Comparison of ENCODE assay signal across 14 cellular contexts in genomic region chr5:167827766-167828165, GRCh38.
DNase-seq lines count a peak whose midpoint lies in the region; ATAC-seq and TF ChIP-seq lines count a peak whose summit lies in the region.
"Had no signal": no experiment of that assay in that cellular context is flagged by ENCODE, and none has a peak within 500 bp of the region (broad histone marks: within the 10 kb centered on the region; RNA-seq: fewer than 3 reads in every experiment).

No MANE protein-coding gene starts in this region.

- CTCF ChIA-PET in HEK293 (lab: Yijun Ruan, JAX) = no interaction called here
- CTCF ChIA-PET in RWPE1 (lab: Yijun Ruan, JAX) = no interaction called here

- H3K4me1 ChIP-seq in HEK293 (ENCODE audit: control insufficient read depth, insufficient read depth, low read length) (no peaks in the 10 kb centered on the region), endodermal cell (ENCODE audit: control insufficient read depth, insufficient read depth, low read length) (no peaks in the 10 kb centered on the region), left ventricle myocardium inferior (no peaks in the 10 kb centered on the region)
- H3K4me1 ChIP-seq: BE2C had no signal

- H3K4me1 Mint-ChIP-seq in endodermal cell = peaks cover 21% of the 10 kb centered on the region
- no peaks in the 10 kb centered on the region for H3K4me1 Mint-ChIP-seq in natural killer cell
- H3K4me1 Mint-ChIP-seq: CD4-positive, alpha-beta memory T cell had no signal

- ATAC-seq in sciatic nerve (peak; percentile 33), natural killer cell (no peak), GM21367 (IDR thresholded peaks at IDR 0.05; ENCODE audit: unreplicated experiment) (no peak)

- H3K36me3 Mint-ChIP-seq in endodermal cell (ENCODE audit: low read depth) (no peaks in the 10 kb centered on the region), natural killer cell (no peaks in the 10 kb centered on the region)
- H3K36me3 Mint-ChIP-seq: CD4-positive, alpha-beta memory T cell had no signal

- H3K9me3 ChIP-seq in HEK293 (ENCODE audit: control insufficient read depth, insufficient read depth, low read depth, low read length) = no peaks in the 10 kb centered on the region
- peaks cover 13% of the 10 kb centered on the region for H3K9me3 ChIP-seq in endodermal cell (ENCODE audit: control insufficient read depth, low read length)
- no peaks in the 10 kb centered on the region for H3K9me3 ChIP-seq in left ventricle myocardium inferior (replicated peaks)
- H3K9me3 ChIP-seq: BE2C had no signal

- H3K27ac ChIP-seq in HEK293 (ENCODE audit: extremely low read depth, low read depth, low read length) (no peak overlapping the region), RWPE1 (peak overlapping the region; percentile 25; the same call in 1 of the 2 replicates), endodermal cell (ENCODE audit: low read depth, low read length) (no peak overlapping the region), left ventricle myocardium inferior (replicated peaks) (no peak overlapping the region)
- H3K27ac ChIP-seq: C4-2B had no signal

- H3K9me3 Mint-ChIP-seq in endodermal cell (peaks cover 8% of the 10 kb centered on the region), natural killer cell (peaks cover 0 to 5% of the 10 kb centered on the region in 2 donors)

- POLR2A ChIA-PET in HEK293 (lab: Yijun Ruan, JAX) = no interaction called here
- POLR2A ChIA-PET in RWPE1 (lab: Yijun Ruan, JAX; ENCODE audit: low non-redundant PET) = no interaction called here

- no peak for TF ChIP-seq CTCF in HEK293 (tag by site-specific recombination; IDR thresholded peaks at IDR 0.05)
- no peak for TF ChIP-seq CTCF in RWPE1 (conservative IDR thresholded peaks at IDR 0.05; ENCODE audit: low read depth)
- no peak for TF ChIP-seq CTCF in endodermal cell (conservative IDR thresholded peaks at IDR 0.05)
- TF ChIP-seq CTCF in left ventricle myocardium inferior (IDR thresholded peaks at IDR 0.05; ENCODE audit: borderline replicate concordance) = no peak
- TF ChIP-seq CTCF in natural killer cell (IDR thresholded peaks at IDR 0.05) = no peak

- DNase-seq in RWPE1 (ENCODE audit: low spot score) (no peak), endodermal cell (peak; percentile 50), sciatic nerve (ENCODE audit: low spot score) (no peak), left ventricle myocardium inferior (no peak), natural killer cell (no peak)
- DNase-seq: BE2C; CD4-positive, alpha-beta memory T cell; DMS153; DMS79 treated with DMSO at 0.1 percent for 48 hours; EL; HCEC 1CT had no signal

- H3K27me3 Mint-ChIP-seq in endodermal cell (ENCODE audit: insufficient read depth) = no peaks in the 10 kb centered on the region
- H3K27me3 Mint-ChIP-seq in natural killer cell (ENCODE audit: low read depth in 2 of 2) = peaks cover 0 to 3% of the 10 kb centered on the region in 2 donors

- no peak overlapping the region for H3K27ac Mint-ChIP-seq in endodermal cell
- no peak overlapping the region for H3K27ac Mint-ChIP-seq in natural killer cell
- H3K27ac Mint-ChIP-seq: CD4-positive, alpha-beta memory T cell had no signal

- H3K36me3 ChIP-seq in HEK293 (ENCODE audit: control insufficient read depth in 2 of 2, insufficient read depth in 1 of 2, low read length in 2 of 2) (no peaks in the 10 kb centered on the region), endodermal cell (ENCODE audit: control insufficient read depth, insufficient read depth, low read length) (no peaks in the 10 kb centered on the region), left ventricle myocardium inferior (no peaks in the 10 kb centered on the region)
- H3K36me3 ChIP-seq: BE2C had no signal

- H3K27me3 ChIP-seq in endodermal cell (ENCODE audit: control insufficient read depth, insufficient read depth, low read length, poor library complexity, severe bottlenecking) (no peaks in the 10 kb centered on the region), left ventricle myocardium inferior (ENCODE audit: low read depth) (peaks cover 32% of the 10 kb centered on the region)
- H3K27me3 ChIP-seq: BE2C had no signal

- intact Hi-C loops in sciatic nerve (cut with DNase I) = no loop called here
- intact Hi-C loops in left ventricle myocardium inferior (cut with micrococcal nuclease) = no loop called here
- intact Hi-C loops in natural killer cell (cut with micrococcal nuclease) = no loop called here

- no peak overlapping the region for H3K9ac ChIP-seq in endodermal cell (ENCODE audit: extremely low read depth, low read length, poor library complexity, severe bottlenecking)

- H3K4me3 ChIP-seq in HEK293 (ENCODE audit: low read depth, low read length) = no peak overlapping the region
- no peak overlapping the region for H3K4me3 ChIP-seq in endodermal cell (ENCODE audit: low read length)
- no peak overlapping the region for H3K4me3 ChIP-seq in left ventricle myocardium inferior

- 93 to 100% methylated on average over 1 of the region's 1 CpG for WGBS in endodermal cell (ENCODE audit: insufficient coverage in 1 of 2, insufficient read length in 1 of 2), 2 experiments

- no peak overlapping the region for H3K4me3 Mint-ChIP-seq in endodermal cell
- no peak overlapping the region for H3K4me3 Mint-ChIP-seq in natural killer cell
- H3K4me3 Mint-ChIP-seq: CD4-positive, alpha-beta memory T cell had no signal

TF ChIP-seq in HEK293, 187 proteins besides CTCF, POLR2A, EP300 and RAD21:
- TF ChIP-seq KLF1 (tag by site-specific recombination; IDR thresholded peaks at IDR 0.05) (peak; percentile 55), ZNF777 (tag by site-specific recombination; IDR thresholded peaks at IDR 0.05; ENCODE audit: borderline replicate concordance) (no peak), ZNF610 (tag by site-specific recombination; IDR thresholded peaks at IDR 0.05; ENCODE audit: borderline replicate concordance) (no peak), KLF9 (tag by site-specific recombination; IDR thresholded peaks at IDR 0.05; ENCODE audit: low read depth) (peak; percentile 24; the same call in 1 of the 2 replicates)
